Comparison of ENCODE assay signal across 8 cellular contexts in the genomic region with DNA sequence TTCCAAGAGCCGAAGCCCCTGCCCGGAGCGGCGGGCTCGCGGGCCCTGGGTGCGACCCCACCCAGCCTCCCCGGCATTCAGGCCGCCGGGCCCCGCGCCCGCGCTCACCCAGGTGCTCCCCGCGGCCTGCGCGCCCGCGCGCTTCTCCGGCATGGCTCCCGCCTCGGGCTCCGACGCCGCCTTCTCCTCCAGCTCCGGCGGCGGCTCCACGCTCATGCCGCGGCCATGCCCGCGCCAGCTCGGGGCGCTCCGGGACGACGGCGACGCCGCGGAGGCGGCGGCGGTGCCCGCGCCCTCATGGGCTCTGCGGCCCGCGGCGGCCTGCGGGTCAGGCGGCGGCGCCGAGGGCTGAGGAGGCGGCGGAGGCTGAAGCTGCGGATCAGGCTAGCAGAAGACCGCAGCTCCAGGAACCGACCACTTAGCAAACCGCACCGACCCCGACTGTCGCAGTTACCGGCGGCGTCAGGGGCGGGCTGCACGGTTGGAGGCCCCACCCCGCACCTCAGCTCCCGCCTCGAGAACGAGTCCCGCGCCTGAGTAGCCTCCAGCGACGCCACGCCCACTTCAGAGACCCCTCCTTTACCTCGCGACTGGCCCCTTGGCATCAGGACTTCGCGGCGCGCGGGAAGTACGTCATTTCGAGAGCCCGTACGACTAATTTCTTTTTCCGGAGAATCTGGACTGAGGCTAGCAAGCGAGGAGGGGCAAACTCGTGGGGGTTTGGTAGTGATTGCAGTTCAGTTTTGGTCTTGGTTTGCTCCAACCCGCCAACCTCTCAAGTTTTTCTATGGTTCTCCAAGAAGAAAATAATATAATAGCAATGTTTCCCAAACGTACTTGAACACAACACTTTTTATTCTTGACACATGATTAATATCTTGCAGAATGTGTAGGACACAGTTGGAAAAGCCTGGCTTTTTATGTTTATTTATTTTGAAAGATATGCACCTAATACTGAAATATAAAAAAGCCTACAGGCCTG. TPM values are rescaled to one million over a fixed set of nuclear protein-coding genes. Genes with fewer than 3 reads are reported as not detected.
A peak's percentile ranks its signal among the peaks of the same experiment; 100 is the strongest.
DNase-seq lines count a peak whose midpoint lies in the region; ATAC-seq and TF ChIP-seq lines count a peak whose summit lies in the region.
"Not testable (repeated sequence)": the region's sequence is repeated elsewhere in the genome, so short reads cannot be mapped to it uniquely, and the experiment has no call there.

No MANE protein-coding gene starts in this region.

- H3F3A ChIP-seq in OCI-LY1 (ENCODE audit: insufficient read depth, low read length), result not testable (repeated sequence)

- peak overlapping the region; percentile 73 for H3K4me3 ChIP-seq in HUES6 (ENCODE audit: low read depth, low read length)
- peak overlapping the region; percentile 70 for H3K4me3 ChIP-seq in OCI-LY1 (ENCODE audit: low read depth, low read length, poor library complexity, severe bottlenecking)
- H3K4me3 ChIP-seq in epithelial cell of esophagus (ENCODE audit: low read length), result peak overlapping the region; percentile 59
- peak overlapping the region; percentile 53 for H3K4me3 ChIP-seq in mononuclear cell (ENCODE audit: low read length)

- not testable (repeated sequence) for H3K27me3 ChIP-seq in HUES6 (ENCODE audit: control insufficient read depth, insufficient read depth, low read length); OCI-LY1 (ENCODE audit: insufficient read depth, low read length); mononuclear cell (ENCODE audit: insufficient read depth, low read length)

- not testable (repeated sequence) for H3K4me1 ChIP-seq in HUES6 (ENCODE audit: control insufficient read depth, insufficient read depth, low read length); OCI-LY1 (ENCODE audit: insufficient read depth, low read length, severe bottlenecking); mononuclear cell (ENCODE audit: insufficient read depth, low read length)

- H3K9me2 ChIP-seq in OCI-LY1 (ENCODE audit: low read depth, low read length), result not testable (repeated sequence)

- DNase-seq in Caki2 (ENCODE audit: low read depth), result peak; percentile 80
- peak; percentile 70 for DNase-seq in activated T-cell treated with anti-CD3 and anti-CD28 coated beads for 24 hours (ENCODE audit: low read depth)
- peak; percentile 70 for DNase-seq in epithelial cell of esophagus (ENCODE audit: low read depth)
- DNase-seq in stimulated activated CD8-positive, alpha-beta memory T cell treated with anti-CD3 and anti-CD28 coated beads, Interleukin-2, amount 100 ng/mL, for 1 hour (ENCODE audit: low read depth in 2 of 2), result peak; percentile 39 to 48

- H3K79me2 ChIP-seq in OCI-LY1 (ENCODE audit: insufficient read depth, low read length), result peaks cover 15% of the 10 kb centered on the region

- H3K9ac ChIP-seq in HUES6 (ENCODE audit: low read length) (peak overlapping the region; percentile 85), OCI-LY1 (ENCODE audit: low read length) (peak overlapping the region; percentile 62; the same call in 1 of the 2 replicates)

- not testable (repeated sequence) for H3K36me3 ChIP-seq in HUES6 (ENCODE audit: control insufficient read depth, insufficient read depth, low read length); OCI-LY1 (ENCODE audit: insufficient read depth, low read length)

- in situ Hi-C loops in Caki2 (cut with HindIII; ENCODE audit: low pct_unique_long_range_greater_than_20kb, low sequenced_read_pairs), result not testable (repeated sequence)

- H3K27ac ChIP-seq in HUES6 (ENCODE audit: low read depth, low read length) (peak overlapping the region; percentile 45; the same call in 1 of the 2 replicates), OCI-LY1 (ENCODE audit: low read depth, low read length, poor library complexity, severe bottlenecking) (peak overlapping the region; percentile 9)

- H3K9me3 ChIP-seq in HUES6 (ENCODE audit: control insufficient read depth, insufficient read depth, low read depth, low read length); OCI-LY1 (ENCODE audit: low read length); mononuclear cell (ENCODE audit: low read depth, low read length): not testable (repeated sequence)

- H2AFZ ChIP-seq in OCI-LY1 (ENCODE audit: low read length), result not testable (repeated sequence)

- not testable (repeated sequence) for H4K20me1 ChIP-seq in OCI-LY1 (ENCODE audit: insufficient read depth, low read length)

- ATAC-seq in GM21515 (IDR thresholded peaks at IDR 0.05; ENCODE audit: unreplicated experiment), result peak; percentile 78

- H3K4me2 ChIP-seq in OCI-LY1 (ENCODE audit: low read length), result peak overlapping the region; percentile 70

- not testable (repeated sequence) for TF ChIP-seq CTCF in OCI-LY1 (IDR thresholded peaks at IDR 0.05; ENCODE audit: low read length); epithelial cell of esophagus (IDR thresholded peaks at IDR 0.05; ENCODE audit: insufficient read depth, low read depth, low read length, missing control alignments)

RNA-seq across cellular contexts. Expression of gene CTSV, which starts 25.5 kb away (rescaled TPM):
- 0.27 and 3.0 TPM in 2 replicates for total RNA-seq in Caki2 (2014; rRNA removed; shearing (Covaris generic); ENCODE audit: low replicate concordance)
- 0.10 TPM for total RNA-seq in mononuclear cell

Comparison
In these comparisons a context has a peak if more than half of its experiments do, and no peak if none do; other contexts are left out.
1. Peak in every context shown above with its lines: DNase-seq, ATAC-seq, H3K4me3 ChIP-seq and H3K27ac ChIP-seq.